In the genomic region with DNA sequence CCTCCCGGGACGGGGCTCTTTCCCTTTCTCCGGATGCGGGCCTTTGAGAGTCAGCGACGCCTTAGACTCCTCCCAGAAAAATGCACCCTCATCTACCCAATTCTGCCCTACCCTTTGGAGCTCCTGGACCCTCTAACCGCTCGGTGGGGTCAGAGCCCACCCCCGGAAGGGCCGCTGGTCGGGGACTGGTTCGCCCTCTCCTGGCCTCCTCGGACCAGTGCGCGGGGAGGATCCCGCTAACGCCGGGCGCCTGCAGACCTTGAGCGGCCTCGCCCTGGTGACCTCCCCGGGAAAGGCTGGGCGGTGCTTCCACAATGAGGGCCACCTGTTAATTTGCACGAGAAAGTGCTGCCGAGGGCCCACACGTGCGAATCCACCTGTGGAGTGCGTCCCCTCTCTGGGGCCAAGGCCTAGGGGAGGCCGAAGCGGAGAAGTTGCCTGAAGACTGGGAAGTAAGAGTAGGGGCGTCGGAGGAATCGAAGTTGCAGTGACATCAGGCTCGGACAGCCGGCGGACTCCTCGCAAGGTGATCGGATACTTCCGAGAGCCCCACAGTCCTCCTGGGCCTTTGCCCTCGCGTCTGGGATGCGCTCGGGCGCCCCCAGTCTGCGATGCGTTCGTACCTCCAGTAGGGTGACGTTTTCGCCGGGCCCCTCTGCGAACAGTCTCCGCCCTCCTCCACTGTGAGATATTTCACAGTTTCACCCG, we compare ENCODE assay signal across 8 cellular contexts.
DNase-seq lines count a peak whose midpoint lies in the region; ATAC-seq and TF ChIP-seq lines count a peak whose summit lies in the region.

No MANE protein-coding gene starts in this region.

- no peak overlapping the region for H3K27ac ChIP-seq in SK-N-SH (ENCODE audit: low read depth in 2 of 2, low read length in 1 of 2)
- peak overlapping the region; percentile 65 to 82 for H3K27ac ChIP-seq in ovary
- H3K27ac ChIP-seq in thymus (ENCODE audit: low read depth): peak overlapping the region; percentile 81

- H3K4me2 ChIP-seq in SK-N-SH: no peak overlapping the region

- no peaks in the 10 kb centered on the region for H3K9me3 ChIP-seq in SK-N-SH
- no peaks in the 10 kb centered on the region for H3K9me3 ChIP-seq in ovary
- no peaks in the 10 kb centered on the region for H3K9me3 ChIP-seq in thymus (ENCODE audit: control insufficient read depth)

- H3K4me1 ChIP-seq in SK-N-SH (ENCODE audit: control insufficient read depth in 1 of 2, insufficient read depth in 2 of 2, low read depth in 1 of 2, low read length in 1 of 2) (peaks cover 24 to 27% of the 10 kb centered on the region in 2 experiments), ovary (ENCODE audit: insufficient read depth) (peaks cover 6% of the 10 kb centered on the region), thymus (ENCODE audit: control insufficient read depth, insufficient read depth, low read length) (peaks cover 14% of the 10 kb centered on the region)

- ATAC-seq in GM21825 (IDR thresholded peaks at IDR 0.05; ENCODE audit: unreplicated experiment) (peak; percentile 88), Right ventricle myocardium inferior (peak; percentile 97)

- CTCF ChIA-PET in SK-N-SH (lab: Yijun Ruan, JAX): interaction anchor here (0.8 to 9.1 kb wide), 11 partner anchors 9 to 611 kb away, joined by 3 to 112 read pairs (median 4); a partner anchor contains a TSS

- WGBS in SK-N-SH (ENCODE audit: low lambda C conversion rate): 78% methylated on average over 43 of the region's 53 CpGs
- 0 to 1% (median 1%) methylated on average over 48 to 53 of the region's 53 CpGs for WGBS in ovary, 3 donors
- WGBS in thymus: under 1% methylated on average over 53 of the region's 53 CpGs

- no peaks in the 10 kb centered on the region for H3K9me2 ChIP-seq in SK-N-SH

- H3K4me3 Mint-ChIP-seq in activated naive CD8-positive, alpha-beta T cell: peak overlapping the region; percentile 89

- intact Hi-C loops in Right ventricle myocardium inferior (cut with DNase I) (loop anchor here (1.0 to 5.0 kb wide), 7 partner anchors 42 to 614 kb away; a partner anchor contains a TSS), ovary (cut with DNase I) (loop anchor here (1.0 to 10.0 kb wide), 8 partner anchors 74 to 611 kb away; a partner anchor contains a TSS)

- POLR2A ChIA-PET in SK-N-SH (lab: Yijun Ruan, JAX): no interaction called here

- H3K9ac ChIP-seq in SK-N-SH: no peak overlapping the region

- H3K36me3 ChIP-seq in SK-N-SH (replicated peaks in 1 of 2; ENCODE audit: control insufficient read depth in 1 of 2, insufficient read depth in 2 of 2, low read length in 1 of 2): no peaks in the 10 kb centered on the region
- H3K36me3 ChIP-seq in ovary: no peaks in the 10 kb centered on the region
- H3K36me3 ChIP-seq in thymus (ENCODE audit: control insufficient read depth, insufficient read depth): no peaks in the 10 kb centered on the region

- DNase-seq in EL (peak; percentile 90), Kasumi-1 (lab: John Stamatoyannopoulos, UW) (peak; percentile 95), SK-N-SH (peak; percentile 78), Right ventricle myocardium inferior (ENCODE audit: missing footprints) (peak; percentile 93), ovary (peak; percentile 92 to 95 (median 94))

- H3F3A ChIP-seq in SK-N-SH (replicated peaks; ENCODE audit: insufficient read depth): peaks cover 20% of the 10 kb centered on the region

- H3K4me3 ChIP-seq in SK-N-SH (ENCODE audit: low read depth in 2 of 2, low read length in 1 of 2): no peak overlapping the region; a peak in 1 of 4 replicates
- H3K4me3 ChIP-seq in ovary: peak overlapping the region; percentile 67
- peak overlapping the region; percentile 62 for H3K4me3 ChIP-seq in thymus (ENCODE audit: low read length)

- no peaks in the 10 kb centered on the region for H4K20me1 ChIP-seq in SK-N-SH (ENCODE audit: insufficient read depth)

- H3K9me3 Mint-ChIP-seq in activated naive CD8-positive, alpha-beta T cell (ENCODE audit: low read depth): no peaks in the 10 kb centered on the region

- no peaks in the 10 kb centered on the region for H3K36me3 Mint-ChIP-seq in activated naive CD8-positive, alpha-beta T cell

- H3K27me3 ChIP-seq in SK-N-SH (ENCODE audit: insufficient read depth) (no peaks in the 10 kb centered on the region), ovary (no peaks in the 10 kb centered on the region), thymus (ENCODE audit: control insufficient read depth, insufficient read depth) (peaks cover 3% of the 10 kb centered on the region)

- H3K27ac Mint-ChIP-seq in activated naive CD8-positive, alpha-beta T cell: peak overlapping the region; percentile 97

- H3K79me2 ChIP-seq in SK-N-SH (ENCODE audit: insufficient read depth): no peaks in the 10 kb centered on the region

- H2AFZ ChIP-seq in SK-N-SH (ENCODE audit: low read depth): no peak overlapping the region

- peaks cover 42% of the 10 kb centered on the region for H3K4me1 Mint-ChIP-seq in activated naive CD8-positive, alpha-beta T cell (ENCODE audit: low read depth)

- TF ChIP-seq EP300 in SK-N-SH (IDR thresholded peaks at IDR 0.05; ENCODE audit: borderline replicate concordance in 1 of 2, low read depth in 1 of 2, low read length in 1 of 2) (no peak), ovary (IDR thresholded peaks at IDR 0.05) (no peak)

- TF ChIP-seq POLR2A in ovary (IDR thresholded peaks at IDR 0.05): peak; percentile 75

- no peak for TF ChIP-seq RAD21 in SK-N-SH (IDR thresholded peaks at IDR 0.05; ENCODE audit: low read length)

- peaks cover 1% of the 10 kb centered on the region for H3K27me3 Mint-ChIP-seq in activated naive CD8-positive, alpha-beta T cell

- TF ChIP-seq CTCF in SK-N-SH (IDR thresholded peaks at IDR 0.05) (peak; percentile 58), ovary (IDR thresholded peaks at IDR 0.05) (peak; percentile 90 to 96 (median 93))

TF ChIP-seq in SK-N-SH, 30 proteins besides CTCF, POLR2A, EP300 and RAD21:
- peak; percentile 66; the same call in 1 of the 2 replicates for TF ChIP-seq SMC3 (IDR thresholded peaks at IDR 0.05; ENCODE audit: low read depth, low read length)
- TF ChIP-seq GATA2 (CRISPR knock-in tag; IDR thresholded peaks at IDR 0.05): no peak
- no peak for TF ChIP-seq NRF1 (IDR thresholded peaks at IDR 0.05; ENCODE audit: low read depth, low read length)
- TF ChIP-seq EZH2phosphoT487 (IDR thresholded peaks at IDR 0.05; ENCODE audit: borderline replicate concordance, low read depth): no peak
- TF ChIP-seq, protein P1, sequence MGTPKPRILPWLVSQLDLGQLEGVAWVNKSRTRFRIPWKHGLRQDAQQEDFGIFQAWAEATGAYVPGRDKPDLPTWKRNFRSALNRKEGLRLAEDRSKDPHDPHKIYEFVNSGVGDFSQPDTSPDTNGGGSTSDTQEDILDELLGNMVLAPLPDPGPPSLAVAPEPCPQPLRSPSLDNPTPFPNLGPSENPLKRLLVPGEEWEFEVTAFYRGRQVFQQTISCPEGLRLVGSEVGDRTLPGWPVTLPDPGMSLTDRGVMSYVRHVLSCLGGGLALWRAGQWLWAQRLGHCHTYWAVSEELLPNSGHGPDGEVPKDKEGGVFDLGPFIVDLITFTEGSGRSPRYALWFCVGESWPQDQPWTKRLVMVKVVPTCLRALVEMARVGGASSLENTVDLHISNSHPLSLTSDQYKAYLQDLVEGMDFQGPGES (IDR thresholded peaks at IDR 0.05; ENCODE audit: low read depth, low read length): no peak
- TF ChIP-seq, protein P2, sequence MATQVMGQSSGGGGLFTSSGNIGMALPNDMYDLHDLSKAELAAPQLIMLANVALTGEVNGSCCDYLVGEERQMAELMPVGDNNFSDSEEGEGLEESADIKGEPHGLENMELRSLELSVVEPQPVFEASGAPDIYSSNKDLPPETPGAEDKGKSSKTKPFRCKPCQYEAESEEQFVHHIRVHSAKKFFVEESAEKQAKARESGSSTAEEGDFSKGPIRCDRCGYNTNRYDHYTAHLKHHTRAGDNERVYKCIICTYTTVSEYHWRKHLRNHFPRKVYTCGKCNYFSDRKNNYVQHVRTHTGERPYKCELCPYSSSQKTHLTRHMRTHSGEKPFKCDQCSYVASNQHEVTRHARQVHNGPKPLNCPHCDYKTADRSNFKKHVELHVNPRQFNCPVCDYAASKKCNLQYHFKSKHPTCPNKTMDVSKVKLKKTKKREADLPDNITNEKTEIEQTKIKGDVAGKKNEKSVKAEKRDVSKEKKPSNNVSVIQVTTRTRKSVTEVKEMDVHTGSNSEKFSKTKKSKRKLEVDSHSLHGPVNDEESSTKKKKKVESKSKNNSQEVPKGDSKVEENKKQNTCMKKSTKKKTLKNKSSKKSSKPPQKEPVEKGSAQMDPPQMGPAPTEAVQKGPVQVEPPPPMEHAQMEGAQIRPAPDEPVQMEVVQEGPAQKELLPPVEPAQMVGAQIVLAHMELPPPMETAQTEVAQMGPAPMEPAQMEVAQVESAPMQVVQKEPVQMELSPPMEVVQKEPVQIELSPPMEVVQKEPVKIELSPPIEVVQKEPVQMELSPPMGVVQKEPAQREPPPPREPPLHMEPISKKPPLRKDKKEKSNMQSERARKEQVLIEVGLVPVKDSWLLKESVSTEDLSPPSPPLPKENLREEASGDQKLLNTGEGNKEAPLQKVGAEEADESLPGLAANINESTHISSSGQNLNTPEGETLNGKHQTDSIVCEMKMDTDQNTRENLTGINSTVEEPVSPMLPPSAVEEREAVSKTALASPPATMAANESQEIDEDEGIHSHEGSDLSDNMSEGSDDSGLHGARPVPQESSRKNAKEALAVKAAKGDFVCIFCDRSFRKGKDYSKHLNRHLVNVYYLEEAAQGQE (IDR thresholded peaks at IDR 0.05; ENCODE audit: low read depth, low read length): no peak
- TF ChIP-seq RFX5 (IDR thresholded peaks at IDR 0.05; ENCODE audit: low read length): no peak
- no peak for TF ChIP-seq POLR2AphosphoS5 (IDR thresholded peaks at IDR 0.05; ENCODE audit: low read depth, low read length)

Comparison
In these comparisons a context has a peak if more than half of its experiments do, and no peak if none do; other contexts are left out.
1. H3K27ac ChIP-seq: peak in ovary (2 of 2) and thymus (single experiment); none in SK-N-SH (0 of 2).
2. H3K4me3 ChIP-seq: peak in ovary (single experiment) and thymus (single experiment); none in SK-N-SH (0 of 2).
3. Peak in every context shown above with its lines, with median percentiles within 50 percentile points of each other: DNase-seq.